22 cellular contexts compared by ENCODE assay signal in the genomic region with DNA sequence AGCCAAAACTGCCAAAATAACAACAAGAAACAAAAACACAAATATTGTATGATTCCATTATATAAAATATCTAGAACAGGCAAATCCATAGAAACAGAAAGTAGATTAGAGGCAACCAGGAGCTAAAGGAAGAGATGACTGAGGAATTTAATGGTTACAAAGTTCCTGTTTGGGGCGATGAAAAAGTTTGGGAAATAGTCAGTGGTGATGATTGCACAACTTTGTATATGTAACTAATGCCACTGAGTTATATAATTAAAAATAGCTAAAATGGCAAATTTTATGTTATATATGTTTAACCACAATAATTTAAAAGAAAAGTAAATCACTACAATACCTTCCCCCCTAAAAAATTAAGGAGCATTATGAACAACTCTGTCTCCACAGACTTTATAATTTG. TPM values are rescaled to one million over a fixed set of nuclear protein-coding genes. Genes with fewer than 3 reads are reported as not detected.
DNase-seq lines count a peak whose midpoint lies in the region; ATAC-seq and TF ChIP-seq lines count a peak whose summit lies in the region.
"Had no signal": no experiment of that assay in that cellular context is flagged by ENCODE, and none has a peak within 500 bp of the region (broad histone marks: within the 10 kb centered on the region; RNA-seq: fewer than 3 reads in every experiment).

No MANE protein-coding gene starts in this region.

- H3K27me3 Mint-ChIP-seq in CD14-positive monocyte (ENCODE audit: low read depth in 3 of 3) = no peaks in the 10 kb centered on the region
- H3K27me3 Mint-ChIP-seq in natural killer cell treated with Interleukin-12 subunit alpha and Interleukin-12 subunit beta and Interleukin-15 and Interleukin-18, amount 100 ng/mL, for 72 hours = no peaks in the 10 kb centered on the region
- H3K27me3 Mint-ChIP-seq: CD8-positive, alpha-beta memory T cell had no signal

- peaks cover 2 to 12% of the 10 kb centered on the region in 2 donors for H3K36me3 Mint-ChIP-seq in CD14-positive monocyte
- peaks cover 17% of the 10 kb centered on the region for H3K36me3 Mint-ChIP-seq in natural killer cell treated with Interleukin-12 subunit alpha and Interleukin-12 subunit beta and Interleukin-15 and Interleukin-18, amount 100 ng/mL, for 72 hours

- H3K27ac Mint-ChIP-seq in CD14-positive monocyte = peak overlapping the region in 6 of 7 donors; percentile 34 to 79 (median 56)
- H3K27ac Mint-ChIP-seq in natural killer cell treated with Interleukin-12 subunit alpha and Interleukin-12 subunit beta and Interleukin-15 and Interleukin-18, amount 100 ng/mL, for 72 hours = peak overlapping the region; percentile 68 to 93

- no peak for DNase-seq in CD14-positive monocyte (ENCODE audit: low spot score)
- peak; percentile 37 for DNase-seq in NB4 (ENCODE audit: low read depth)
- peak; percentile 16 for DNase-seq in fibroblast of pulmonary artery (ENCODE audit: low read depth)
- no peak for DNase-seq in natural killer cell treated with Interleukin-12 subunit alpha and Interleukin-12 subunit beta and Interleukin-15 and Interleukin-18, amount 100 ng/mL, for 72 hours (ENCODE audit: low spot score)
- no peak for DNase-seq in NCI-H1105 treated with DMSO at 0.1 percent for 48 hours (lab: John Stamatoyannopoulos, UW)
- no peak for DNase-seq in anterior cingulate cortex (lab: John Stamatoyannopoulos, UW)
- DNase-seq in NCI-H187 (lab: John Stamatoyannopoulos, UW) = no peak
- DNase-seq: C1 segment of cervical spinal cord; Calu3; CD8-positive, alpha-beta memory T cell; DMS79 treated with DMSO at 0.1 percent for 48 hours; GF-D8; KG1; MG63; NCI-H1105; NCI-H146; NCI-H2029; NCI-H446; NCI-H524 treated with DMSO at 0.1 percent for 48 hours; NCI-H82; NK-92 treated with Interleukin-12 subunit alpha and Interleukin-12 subunit beta, amount 100 ng/mL, for 24 hours; SHP77 had no signal

- intact Hi-C loops in CD14-positive monocyte (cut with micrococcal nuclease) = no loop called here

- H3K9me3 Mint-ChIP-seq in CD14-positive monocyte = peaks cover 0 to 7% (median 0%) of the 10 kb centered on the region in 7 donors
- H3K9me3 Mint-ChIP-seq in natural killer cell treated with Interleukin-12 subunit alpha and Interleukin-12 subunit beta and Interleukin-15 and Interleukin-18, amount 100 ng/mL, for 72 hours = peaks cover under 1% of the 10 kb centered on the region
- H3K9me3 Mint-ChIP-seq: CD8-positive, alpha-beta memory T cell had no signal

- H3K4me3 ChIP-seq in NB4 (ENCODE audit: low read depth, low read length) (no peak overlapping the region), fibroblast of pulmonary artery (replicated peaks; ENCODE audit: low read depth, low read length) (no peak overlapping the region)
- H3K4me3 ChIP-seq: MG63 had no signal

- no peak for ATAC-seq in natural killer cell treated with Interleukin-12 subunit alpha and Interleukin-12 subunit beta and Interleukin-15 and Interleukin-18, amount 100 ng/mL, for 72 hours

- no peak for TF ChIP-seq POLR2A in NB4 (IDR thresholded peaks at IDR 0.05; ENCODE audit: extremely low read depth, insufficient read length)

- H3K4me1 Mint-ChIP-seq in CD14-positive monocyte = peaks cover 29% of the 10 kb centered on the region
- peaks cover 51 to 72% of the 10 kb centered on the region in 2 donors for H3K4me1 Mint-ChIP-seq in natural killer cell treated with Interleukin-12 subunit alpha and Interleukin-12 subunit beta and Interleukin-15 and Interleukin-18, amount 100 ng/mL, for 72 hours (ENCODE audit: low read depth in 2 of 2)

- peak overlapping the region; percentile 52 to 74 for H3K4me3 Mint-ChIP-seq in CD14-positive monocyte
- H3K4me3 Mint-ChIP-seq in natural killer cell treated with Interleukin-12 subunit alpha and Interleukin-12 subunit beta and Interleukin-15 and Interleukin-18, amount 100 ng/mL, for 72 hours = peak overlapping the region; percentile 58
- H3K4me3 Mint-ChIP-seq: CD8-positive, alpha-beta memory T cell had no signal

- TF ChIP-seq CTCF in CD14-positive monocyte (IDR thresholded peaks at IDR 0.05) = no peak
- TF ChIP-seq CTCF in NB4 (IDR thresholded peaks at IDR 0.05; ENCODE audit: low read depth, low read length) = no peak
- TF ChIP-seq CTCF in fibroblast of pulmonary artery (IDR thresholded peaks at IDR 0.05; ENCODE audit: low read length, missing control alignments) = no peak

RNA-seq across cellular contexts. Expression of gene GNPTAB, which starts 24.5 kb away (rescaled TPM):
- polyA plus RNA-seq in CD14-positive monocyte = 10 to 100 TPM; 24.1 to 29.1 TPM
- 100 to 1,000 TPM; 139 to 186 TPM for total RNA-seq in natural killer cell treated with Interleukin-12 subunit alpha and Interleukin-12 subunit beta and Interleukin-15 and Interleukin-18, amount 100 ng/mL, for 72 hours

Comparison
In these comparisons a context has a peak if more than half of its experiments do, and no peak if none do; other contexts are left out.
1. DNase-seq: peak in NB4 (single experiment) and fibroblast of pulmonary artery (single experiment); none in CD14-positive monocyte (single experiment), natural killer cell treated with Interleukin-12 subunit alpha and Interleukin-12 subunit beta and Interleukin-15 and Interleukin-18, amount 100 ng/mL, for 72 hours (single experiment), NCI-H1105 treated with DMSO at 0.1 percent for 48 hours (single experiment), anterior cingulate cortex (0 of 58) and NCI-H187 (0 of 2).